In the genomic region with DNA sequence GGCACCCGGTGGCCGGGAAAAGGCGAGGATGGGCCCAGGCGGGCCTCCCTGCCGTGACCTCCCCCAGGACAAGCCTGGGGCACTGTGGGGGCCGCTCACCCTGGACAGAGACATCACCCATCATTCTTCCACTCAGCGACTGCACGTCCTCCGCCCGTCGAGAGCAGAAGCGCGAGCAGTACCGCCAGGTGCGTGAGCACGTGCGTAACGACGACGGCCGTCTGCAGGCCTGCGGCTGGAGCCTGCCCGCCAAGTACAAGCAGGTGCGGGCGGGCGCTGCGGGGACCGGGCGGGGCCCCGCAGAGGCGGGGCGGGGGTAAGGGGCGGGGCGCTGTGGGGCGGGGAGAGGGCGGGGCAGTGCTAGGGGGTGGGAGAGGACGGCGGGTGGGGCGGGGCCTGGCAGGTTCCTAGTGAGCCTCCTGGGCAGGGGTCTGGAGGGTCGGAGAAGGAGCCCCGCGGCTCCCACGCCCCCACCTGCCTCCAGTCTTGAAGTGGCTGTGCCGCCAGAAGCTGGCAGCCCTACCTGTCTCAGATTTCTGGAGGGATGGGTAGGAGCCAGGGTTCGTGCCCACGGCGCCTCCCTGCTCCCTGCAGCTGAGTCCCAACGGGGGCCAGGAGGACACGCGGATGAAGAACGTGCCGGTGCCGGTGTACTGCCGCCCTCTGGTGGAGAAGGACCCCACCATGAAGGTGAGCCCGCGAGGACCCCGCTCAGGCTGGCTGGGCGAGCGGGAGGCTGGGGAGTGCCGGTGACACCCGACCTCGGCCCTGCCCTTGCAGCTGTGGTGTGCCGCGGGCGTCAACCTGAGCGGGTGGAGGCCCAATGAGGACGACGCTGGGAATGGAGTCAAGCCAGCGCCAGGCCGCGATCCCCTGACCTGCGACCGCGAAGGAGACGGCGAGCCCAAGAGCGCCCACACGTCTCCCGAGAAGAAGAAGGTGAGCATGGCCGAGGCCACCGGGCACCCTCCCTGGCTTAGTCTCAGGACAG, we compare ENCODE assay signal across 9 cellular contexts. TPM values are rescaled to one million over a fixed set of nuclear protein-coding genes. Genes with fewer than 3 reads are reported as not detected.
DNase-seq lines count a peak whose midpoint lies in the region; ATAC-seq and TF ChIP-seq lines count a peak whose summit lies in the region.
"Had no signal": no experiment of that assay in that cellular context is flagged by ENCODE, and none has a peak within 500 bp of the region (broad histone marks: within the 10 kb centered on the region; RNA-seq: fewer than 3 reads in every experiment).

No MANE protein-coding gene starts in this region.

- H3K9me3 ChIP-seq in naive thymus-derived CD4-positive, alpha-beta T cell (ENCODE audit: control insufficient read depth in 2 of 3, low read length in 3 of 3): no peaks in the 10 kb centered on the region

- POLR2A ChIA-PET in naive thymus-derived CD4-positive, alpha-beta T cell (lab: Charles Lee): interaction anchor here (0.7 to 2.0 kb wide), 3 partner anchors 18 to 405 kb away, joined by 3 to 4 read pairs (median 3); a partner anchor contains a TSS

- ATAC-seq in naive thymus-derived CD4-positive, alpha-beta T cell: no peak

- no peak overlapping the region for H3K4me3 ChIP-seq in epithelial cell of esophagus (ENCODE audit: low read length)
- no peak overlapping the region for H3K4me3 ChIP-seq in naive thymus-derived CD4-positive, alpha-beta T cell (ENCODE audit: low read length)

- no peaks in the 10 kb centered on the region for H3K27me3 Mint-ChIP-seq in nephron (ENCODE audit: low read depth)
- H3K27me3 Mint-ChIP-seq in naive thymus-derived CD4-positive, alpha-beta T cell: no peaks in the 10 kb centered on the region

- H3K27ac Mint-ChIP-seq in nephron: no peak overlapping the region
- no peak overlapping the region for H3K27ac Mint-ChIP-seq in naive thymus-derived CD4-positive, alpha-beta T cell
- H3K27ac Mint-ChIP-seq: T-helper 2 cell treated with Interferon-gamma antibody and Interleukin-4, amounts not matched to agents 5 μg/mL and 100 μg/mL, for 36 hours had no signal

- H3K27me3 ChIP-seq in naive thymus-derived CD4-positive, alpha-beta T cell (ENCODE audit: control insufficient read depth in 2 of 2, insufficient read depth in 2 of 2, low read length in 2 of 2): no peaks in the 10 kb centered on the region

- no peak for TF ChIP-seq CTCF in epithelial cell of esophagus (IDR thresholded peaks at IDR 0.05; ENCODE audit: insufficient read depth, low read depth, low read length, missing control alignments)
- TF ChIP-seq CTCF in nephron (IDR thresholded peaks at IDR 0.05; ENCODE audit: unreplicated experiment in 3 of 3): peak; percentile 42 to 61 (median 47)

- H3K4me3 Mint-ChIP-seq in nephron: no peak overlapping the region
- H3K4me3 Mint-ChIP-seq in naive thymus-derived CD4-positive, alpha-beta T cell: no peak overlapping the region
- H3K4me3 Mint-ChIP-seq: T-helper 2 cell treated with Interferon-gamma antibody and Interleukin-4, amounts not matched to agents 5 μg/mL and 100 μg/mL, for 36 hours had no signal

- no peaks in the 10 kb centered on the region for H3K4me1 ChIP-seq in naive thymus-derived CD4-positive, alpha-beta T cell (ENCODE audit: control insufficient read depth in 2 of 2, insufficient read depth in 2 of 2, low read length in 2 of 2)

- H3K9me3 Mint-ChIP-seq in nephron: no peaks in the 10 kb centered on the region
- H3K9me3 Mint-ChIP-seq in naive thymus-derived CD4-positive, alpha-beta T cell: no peaks in the 10 kb centered on the region
- H3K9me3 Mint-ChIP-seq: T-helper 2 cell treated with Interferon-gamma antibody and Interleukin-4, amounts not matched to agents 5 μg/mL and 100 μg/mL, for 36 hours had no signal

- H3K4me1 Mint-ChIP-seq in nephron: no peaks in the 10 kb centered on the region
- H3K4me1 Mint-ChIP-seq in naive thymus-derived CD4-positive, alpha-beta T cell: peaks cover 0 to 5% (median 0%) of the 10 kb centered on the region in 7 donors

- peaks cover 0 to 91% (median 4%) of the 10 kb centered on the region in 3 experiments for H3K36me3 ChIP-seq in naive thymus-derived CD4-positive, alpha-beta T cell (ENCODE audit: control insufficient read depth in 2 of 3, insufficient read depth in 3 of 3, low read length in 3 of 3)

- CTCF ChIA-PET in naive thymus-derived CD4-positive, alpha-beta T cell (lab: Charles Lee): no interaction called here

- intact Hi-C loops in naive thymus-derived CD4-positive, alpha-beta T cell (cut with micrococcal nuclease): no loop called here

- DNase-seq in EL: peak; percentile 16
- DNase-seq in NCI-H1694 treated with DMSO at 0.1 percent for 48 hours (lab: John Stamatoyannopoulos, UW): peak; percentile 13
- peak; percentile 41 for DNase-seq in epithelial cell of esophagus (ENCODE audit: low read depth)
- DNase-seq in stimulated activated CD4-positive, alpha-beta T cell treated with anti-CD3 and anti-CD28 coated beads, Interleukin-1b, Interleukin-23, amount 100 ng/mL, for 48 hours: no peak
- DNase-seq in NCI-H1436 (lab: John Stamatoyannopoulos, UW): no peak
- DNase-seq in NCI-H1105 treated with DMSO at 0.1 percent for 48 hours (lab: John Stamatoyannopoulos, UW): no peak
- no peak for DNase-seq in naive thymus-derived CD4-positive, alpha-beta T cell

- no peak overlapping the region for H3K27ac ChIP-seq in naive thymus-derived CD4-positive, alpha-beta T cell (ENCODE audit: low read depth, low read length)

- H3K36me3 Mint-ChIP-seq in nephron (ENCODE audit: low read depth): peaks cover 7% of the 10 kb centered on the region
- H3K36me3 Mint-ChIP-seq in naive thymus-derived CD4-positive, alpha-beta T cell: peaks cover 0 to 12% (median 3%) of the 10 kb centered on the region in 5 donors

RNA-seq across cellular contexts. Expression of a gene that starts 7.5 kb away (rescaled TPM):
- 10 to 100 TPM; 49.4 to 81.5 (median 58.2) TPM for total RNA-seq in naive thymus-derived CD4-positive, alpha-beta T cell
- 10 to 100 TPM; 70.6 to 71.9 TPM for polyA plus RNA-seq in naive thymus-derived CD4-positive, alpha-beta T cell

RNA-seq across cellular contexts. Expression of a gene that starts 8.8 kb away (rescaled TPM):
- 10 to 100 TPM; 32.2 to 47.5 (median 36.8) TPM for total RNA-seq in naive thymus-derived CD4-positive, alpha-beta T cell
- polyA plus RNA-seq in naive thymus-derived CD4-positive, alpha-beta T cell: 1 to 10 TPM in 1 of 2 donors, under 1 TPM in 1; 0.59 to 3.8 TPM

RNA-seq across cellular contexts. Expression of a gene that starts 9.1 kb away (rescaled TPM):
- 100 to 1,000 TPM in 1 of 5 experiments, 10 to 100 TPM in 4; 41.6 to 115 (median 49.5) TPM for total RNA-seq in naive thymus-derived CD4-positive, alpha-beta T cell
- 100 to 1,000 TPM; 124 to 162 TPM for polyA plus RNA-seq in naive thymus-derived CD4-positive, alpha-beta T cell

RNA-seq across cellular contexts. Expression of a gene that starts 18.6 kb away (rescaled TPM):
- 100 to 1,000 TPM in 2 of 5 experiments, 10 to 100 TPM in 3; 38.2 to 127 (median 72.3) TPM for total RNA-seq in naive thymus-derived CD4-positive, alpha-beta T cell
- polyA plus RNA-seq in naive thymus-derived CD4-positive, alpha-beta T cell: 10 to 100 TPM; 38.7 to 58.9 TPM

RNA-seq across cellular contexts. Expression of a gene that starts 18.9 kb away (rescaled TPM):
- 10 to 100 TPM; 39.3 to 60.2 (median 48.6) TPM for total RNA-seq in naive thymus-derived CD4-positive, alpha-beta T cell
- polyA plus RNA-seq in naive thymus-derived CD4-positive, alpha-beta T cell: 10 to 100 TPM; 96.7 to 98.9 TPM

Comparison
In these comparisons a context has a peak if more than half of its experiments do, and no peak if none do; other contexts are left out.
1. DNase-seq: peak in EL (single experiment), NCI-H1694 treated with DMSO at 0.1 percent for 48 hours (single experiment) and epithelial cell of esophagus (single experiment); none in stimulated activated CD4-positive, alpha-beta T cell treated with anti-CD3 and anti-CD28 coated beads, Interleukin-1b, Interleukin-23, amount 100 ng/mL, for 48 hours (single experiment), NCI-H1436 (single experiment), NCI-H1105 treated with DMSO at 0.1 percent for 48 hours (single experiment) and naive thymus-derived CD4-positive, alpha-beta T cell (0 of 9).